In the genomic region with DNA sequence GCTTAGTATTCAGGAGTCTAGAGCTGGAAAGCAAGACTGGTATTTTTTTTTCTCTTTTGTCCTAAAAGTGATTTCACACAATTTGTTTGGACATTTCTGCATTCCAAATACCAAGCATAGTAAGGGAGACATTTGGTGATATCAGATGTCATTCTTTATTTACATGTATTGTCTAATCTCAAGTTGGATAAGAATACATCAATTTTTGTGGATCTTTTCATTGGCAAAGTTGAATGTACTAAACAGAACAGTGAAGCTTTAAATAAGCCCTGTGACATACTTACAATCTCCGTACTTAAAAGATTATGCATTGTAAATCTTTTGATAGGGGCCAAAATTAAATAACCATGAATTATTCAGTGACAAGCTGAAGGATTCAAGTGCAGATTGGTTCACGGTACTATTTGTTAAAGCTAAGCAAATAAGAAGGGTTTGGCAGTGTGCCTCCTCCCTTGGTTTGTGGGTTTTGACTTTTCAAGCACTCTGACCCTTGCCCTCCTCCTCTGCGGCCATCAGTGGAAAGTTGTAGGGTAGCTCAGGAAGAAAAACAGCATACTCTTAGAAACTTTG, we compare ENCODE assay signal across 12 cellular contexts.
DNase-seq lines count a peak whose midpoint lies in the region; ATAC-seq, FAIRE-seq and TF ChIP-seq lines count a peak whose summit lies in the region.
"Had no signal": no experiment of that assay in that cellular context is flagged by ENCODE, and none has a peak within 500 bp of the region (broad histone marks: within the 10 kb centered on the region; RNA-seq: fewer than 3 reads in every experiment).

No MANE protein-coding gene starts in this region.

- no peaks in the 10 kb centered on the region for H4K20me1 ChIP-seq in endothelial cell of umbilical vein (replicated peaks; ENCODE audit: control insufficient read depth, extremely low read depth, insufficient read depth, low read length)

- no peak for ATAC-seq in HG03045 (IDR thresholded peaks at IDR 0.05; ENCODE audit: unreplicated experiment)

- TF ChIP-seq EP300 in ovary (IDR thresholded peaks at IDR 0.05): no peak

- TF ChIP-seq POLR2A in endothelial cell of umbilical vein (IDR thresholded peaks at IDR 0.05; ENCODE audit: low read depth, low read length): no peak
- TF ChIP-seq POLR2A in ovary (IDR thresholded peaks at IDR 0.05): no peak

- H3K9me3 ChIP-seq in endothelial cell of umbilical vein (replicated peaks; ENCODE audit: control insufficient read depth, insufficient read depth, low read length) (no peaks in the 10 kb centered on the region), ovary (no peaks in the 10 kb centered on the region)

- no peak for TF ChIP-seq CTCF in endothelial cell of umbilical vein (IDR thresholded peaks at IDR 0.05; ENCODE audit: extremely low read depth in 1 of 2, insufficient read depth in 1 of 2, low read depth in 1 of 2, low read length in 2 of 2)
- no peak for TF ChIP-seq CTCF in ovary (IDR thresholded peaks at IDR 0.05)

- H3K36me3 ChIP-seq in endothelial cell of umbilical vein (ENCODE audit: control insufficient read depth in 2 of 2, extremely low read depth in 1 of 2, insufficient read depth in 2 of 2, low read length in 2 of 2) (no peaks in the 10 kb centered on the region), ovary (no peaks in the 10 kb centered on the region)

- no peak overlapping the region for H3K27ac ChIP-seq in endothelial cell of umbilical vein (ENCODE audit: insufficient read depth, low read depth, low read length)
- peak overlapping the region in 1 of 2 donors; percentile 62 for H3K27ac ChIP-seq in ovary
- H3K27ac ChIP-seq: KMS-11, SK-N-MC, skin epidermis had no signal

- dilution Hi-C loops in endothelial cell of umbilical vein (cut with MboI; ENCODE audit: extremely low pct_ligation_motif_present, low sequenced_read_pairs): no loop called here

- peak; percentile 53 for DNase-seq in DMS53 treated with DMSO at 0.1 percent for 48 hours (lab: John Stamatoyannopoulos, UW; ENCODE audit: unreplicated experiment)
- peak; percentile 17 to 52 for DNase-seq in NCI-H446 (lab: John Stamatoyannopoulos, UW)
- DNase-seq in endothelial cell of umbilical vein (ENCODE audit: low read depth, low spot score): peak; percentile 28
- peak; percentile 21 to 59 (median 25) for DNase-seq in ovary
- no peak for DNase-seq in effector CD8-positive, alpha-beta T cell (lab: John Stamatoyannopoulos, UW)
- no peak for DNase-seq in DMS 273 (lab: John Stamatoyannopoulos, UW; ENCODE audit: unreplicated experiment)
- DNase-seq in T-helper 2 cell: no peak
- DNase-seq: cortex of kidney had no signal

- no peak for FAIRE-seq in endothelial cell of umbilical vein (lab: Jason Lieb, UNC)

- H3K4me2 ChIP-seq in endothelial cell of umbilical vein (ENCODE audit: insufficient read depth, low read length): no peak overlapping the region
- H3K4me2 ChIP-seq: KMS-11 had no signal

- POLR2A ChIA-PET in endothelial cell of umbilical vein (lab: Charles Lee): no interaction called here

- no peak overlapping the region for H2AFZ ChIP-seq in endothelial cell of umbilical vein (ENCODE audit: low read depth, low read length)

- no peak overlapping the region for H3K9ac ChIP-seq in endothelial cell of umbilical vein (replicated peaks; ENCODE audit: extremely low read depth, insufficient read depth, low read length)
- H3K9ac ChIP-seq: KMS-11 had no signal

- H3K9me1 ChIP-seq in endothelial cell of umbilical vein (replicated peaks; ENCODE audit: control insufficient read depth, extremely low read depth, insufficient read depth, low read length): no peaks in the 10 kb centered on the region

- H3K27me3 ChIP-seq in endothelial cell of umbilical vein (ENCODE audit: control insufficient read depth in 2 of 2, insufficient read depth in 2 of 2, low read length in 2 of 2): no peaks in the 10 kb centered on the region
- H3K27me3 ChIP-seq in ovary: no peaks in the 10 kb centered on the region

- H3K79me2 ChIP-seq in endothelial cell of umbilical vein (ENCODE audit: control insufficient read depth, insufficient read depth, low read length): no peaks in the 10 kb centered on the region

- H3K4me1 ChIP-seq in endothelial cell of umbilical vein (ENCODE audit: control insufficient read depth, extremely low read depth, insufficient read depth, low read length): no peaks in the 10 kb centered on the region
- H3K4me1 ChIP-seq in ovary (ENCODE audit: insufficient read depth): peaks cover 4% of the 10 kb centered on the region

- CTCF ChIA-PET in endothelial cell of umbilical vein (lab: Charles Lee): no interaction called here

- H3K4me3 ChIP-seq in endothelial cell of umbilical vein (replicated peaks in 1 of 3; ENCODE audit: insufficient read depth in 1 of 3, low read depth in 1 of 3, low read length in 3 of 3): no peak overlapping the region
- H3K4me3 ChIP-seq in ovary: no peak overlapping the region
- H3K4me3 ChIP-seq: SK-N-MC, skin epidermis had no signal

- WGBS in ovary, 3 donors: 6 to 8% (median 7%) methylated on average over 3 of the region's 3 CpGs

- intact Hi-C loops in endothelial cell of umbilical vein (cut with micrococcal nuclease): no loop called here
- intact Hi-C loops in ovary (cut with DNase I): no loop called here

- BruUV-seq in endothelial cell of umbilical vein (replicated peaks; lab: Mats Ljungman, UMichigan): no TSS peak

TF ChIP-seq in endothelial cell of umbilical vein, 7 proteins besides CTCF, POLR2A, EP300 and RAD21:
- TF ChIP-seq FOS (IDR thresholded peaks at IDR 0.05; ENCODE audit: borderline replicate concordance, insufficient read depth, low read length) (no peak), POLR2AphosphoS5 (IDR thresholded peaks at IDR 0.05; ENCODE audit: insufficient read depth, low read depth, low read length) (no peak), MYC (IDR thresholded peaks at IDR 0.05; ENCODE audit: low read depth, low read length) (no peak), EZH2 (IDR thresholded peaks at IDR 0.05; ENCODE audit: borderline replicate concordance, low read depth, low read length, severe bottlenecking) (no peak), JUN (IDR thresholded peaks at IDR 0.05; ENCODE audit: borderline replicate concordance, insufficient read depth, insufficient read length, low read depth) (no peak), GATA2 (IDR thresholded peaks at IDR 0.05; ENCODE audit: insufficient read depth, insufficient read length, low read depth, low read length) (no peak)
- TF ChIP-seq, protein P1, sequence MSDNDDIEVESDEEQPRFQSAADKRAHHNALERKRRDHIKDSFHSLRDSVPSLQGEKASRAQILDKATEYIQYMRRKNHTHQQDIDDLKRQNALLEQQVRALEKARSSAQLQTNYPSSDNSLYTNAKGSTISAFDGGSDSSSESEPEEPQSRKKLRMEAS (IDR thresholded peaks at IDR 0.05; ENCODE audit: insufficient read depth, insufficient read length): no peak

Comparison
In these comparisons a context has a peak if more than half of its experiments do, and no peak if none do; other contexts are left out.
1. DNase-seq: peak in DMS53 treated with DMSO at 0.1 percent for 48 hours (single experiment), NCI-H446 (2 of 2), endothelial cell of umbilical vein (single experiment) and ovary (5 of 5); none in effector CD8-positive, alpha-beta T cell (single experiment), DMS 273 (single experiment) and T-helper 2 cell (0 of 5).